8 cellular contexts compared by ENCODE assay signal in genomic region chr1:47231314-47232186, GRCh38. TPM values are rescaled to one million over a fixed set of nuclear protein-coding genes. Genes with fewer than 3 reads are reported as not detected.
DNase-seq lines count a peak whose midpoint lies in the region; ATAC-seq and TF ChIP-seq lines count a peak whose summit lies in the region.

No MANE protein-coding gene starts in this region.

- peaks cover 22% of the 10 kb centered on the region for H3F3A ChIP-seq in neural progenitor cell (ENCODE audit: low read depth)

- CTCF ChIA-PET in activated CD8-positive, alpha-beta memory T cell treated with anti-CD3 and anti-CD28 coated beads, Interleukin-2, amount 10 ng/mL, durations not matched to agents 7 days and 5 days (lab: Charles Lee) = no interaction called here

- peaks cover 94% of the 10 kb centered on the region for H3K27me3 Mint-ChIP-seq in activated CD8-positive, alpha-beta memory T cell treated with anti-CD3 and anti-CD28 coated beads, Interleukin-2, amount 10 ng/mL, durations not matched to agents 7 days and 5 days
- H3K27me3 Mint-ChIP-seq in neural progenitor cell (ENCODE audit: insufficient read depth, low read depth) = peaks cover 86% of the 10 kb centered on the region

- H3K36me3 ChIP-seq in neural progenitor cell = no peaks in the 10 kb centered on the region

- H3K27me3 ChIP-seq in neural progenitor cell = peaks cover 100% of the 10 kb centered on the region

- no peaks in the 10 kb centered on the region for H3K9me3 ChIP-seq in neural progenitor cell (ENCODE audit: low read depth)

- DNase-seq in stimulated activated CD4-positive, alpha-beta T cell treated with anti-CD3 and anti-CD28 coated beads, Interleukin-1b, Interleukin-23, amount 100 ng/mL, for 48 hours = peak; percentile 12
- no peak for DNase-seq in stimulated activated CD4-positive, alpha-beta T cell treated with anti-CD3 and anti-CD28 coated beads, Interleukin-2, amount 100 ng/mL, for 48 hours
- no peak for DNase-seq in activated CD8-positive, alpha-beta memory T cell treated with anti-CD3 and anti-CD28 coated beads, Interleukin-2, amount 10 ng/mL, durations not matched to agents 7 days and 5 days
- DNase-seq in fibroblast of villous mesenchyme (ENCODE audit: low read depth) (peak; percentile 53), neural progenitor cell (ENCODE audit: low spot score) (peak; percentile 66), NCI-H1105 (lab: John Stamatoyannopoulos, UW) (no peak), GM19238 (ENCODE audit: insufficient read length, low spot score) (no peak)

- no peaks in the 10 kb centered on the region for H3K79me2 ChIP-seq in neural progenitor cell (ENCODE audit: low read depth)

- H3K4me3 ChIP-seq in fibroblast of villous mesenchyme (ENCODE audit: low read depth, low read length) = peak overlapping the region; percentile 30
- H3K4me3 ChIP-seq in neural progenitor cell = peak overlapping the region; percentile 38

- H3K4me1 ChIP-seq in neural progenitor cell = peaks cover 39% of the 10 kb centered on the region

- H3K27ac Mint-ChIP-seq in activated CD8-positive, alpha-beta memory T cell treated with anti-CD3 and anti-CD28 coated beads, Interleukin-2, amount 10 ng/mL, durations not matched to agents 7 days and 5 days = peak overlapping the region; percentile 6
- no peak overlapping the region for H3K27ac Mint-ChIP-seq in neural progenitor cell

- H3K36me3 Mint-ChIP-seq in activated CD8-positive, alpha-beta memory T cell treated with anti-CD3 and anti-CD28 coated beads, Interleukin-2, amount 10 ng/mL, durations not matched to agents 7 days and 5 days = no peaks in the 10 kb centered on the region
- peaks cover 2% of the 10 kb centered on the region for H3K36me3 Mint-ChIP-seq in neural progenitor cell

- no peak overlapping the region for H2AFZ ChIP-seq in neural progenitor cell (replicated peaks)

- H3K4me3 Mint-ChIP-seq in activated CD8-positive, alpha-beta memory T cell treated with anti-CD3 and anti-CD28 coated beads, Interleukin-2, amount 10 ng/mL, durations not matched to agents 7 days and 5 days = peak overlapping the region; percentile 49
- peak overlapping the region; percentile 76 for H3K4me3 Mint-ChIP-seq in neural progenitor cell

- H3K9ac ChIP-seq in neural progenitor cell = no peak overlapping the region

- ATAC-seq in activated CD8-positive, alpha-beta memory T cell treated with anti-CD3 and anti-CD28 coated beads, Interleukin-2, amount 10 ng/mL, durations not matched to agents 7 days and 5 days = peak; percentile 43
- no peak for ATAC-seq in GM19328 (IDR thresholded peaks at IDR 0.05; ENCODE audit: unreplicated experiment)

- H3K4me2 ChIP-seq in neural progenitor cell = peak overlapping the region; percentile 82

- H3K4me1 Mint-ChIP-seq in activated CD8-positive, alpha-beta memory T cell treated with anti-CD3 and anti-CD28 coated beads, Interleukin-2, amount 10 ng/mL, durations not matched to agents 7 days and 5 days = peaks cover 15% of the 10 kb centered on the region
- H3K4me1 Mint-ChIP-seq in neural progenitor cell = peaks cover 24% of the 10 kb centered on the region

- H3K9me3 Mint-ChIP-seq in activated CD8-positive, alpha-beta memory T cell treated with anti-CD3 and anti-CD28 coated beads, Interleukin-2, amount 10 ng/mL, durations not matched to agents 7 days and 5 days (ENCODE audit: low read depth) = no peaks in the 10 kb centered on the region
- H3K9me3 Mint-ChIP-seq in neural progenitor cell = peaks cover 5% of the 10 kb centered on the region

- TF ChIP-seq CTCF in fibroblast of villous mesenchyme (IDR thresholded peaks at IDR 0.05; ENCODE audit: insufficient read depth, low read depth, low read length) (no peak), neural progenitor cell (IDR thresholded peaks at IDR 0.05) (no peak)

- peaks cover 67% of the 10 kb centered on the region for H4K20me1 ChIP-seq in neural progenitor cell (ENCODE audit: low read depth)

- no peak overlapping the region for H3K27ac ChIP-seq in neural progenitor cell

RNA-seq across cellular contexts. Expression of gene TAL1, which starts 0.5 kb away (rescaled TPM):
- total RNA-seq in activated CD8-positive, alpha-beta memory T cell treated with anti-CD3 and anti-CD28 coated beads, Interleukin-2, amount 10 ng/mL, durations not matched to agents 7 days and 5 days = not detected
- 0.32 TPM in 1 of 2 replicates, not detected in the other for total RNA-seq in fibroblast of villous mesenchyme
- not detected in 2 replicates for total RNA-seq in neural progenitor cell (ENCODE audit: low replicate concordance)

RNA-seq across cellular contexts. Expression of gene PDZK1IP1, which starts 41.7 kb away (rescaled TPM):
- not detected for total RNA-seq in activated CD8-positive, alpha-beta memory T cell treated with anti-CD3 and anti-CD28 coated beads, Interleukin-2, amount 10 ng/mL, durations not matched to agents 7 days and 5 days
- 0.43 TPM in 1 of 2 replicates, not detected in the other for total RNA-seq in fibroblast of villous mesenchyme
- not detected in 2 replicates for total RNA-seq in neural progenitor cell (ENCODE audit: low replicate concordance)

Comparison
In these comparisons a context has a peak if more than half of its experiments do, and no peak if none do; other contexts are left out.
1. DNase-seq: peak in stimulated activated CD4-positive, alpha-beta T cell treated with anti-CD3 and anti-CD28 coated beads, Interleukin-1b, Interleukin-23, amount 100 ng/mL, for 48 hours (single experiment), fibroblast of villous mesenchyme (single experiment) and neural progenitor cell (single experiment); none in stimulated activated CD4-positive, alpha-beta T cell treated with anti-CD3 and anti-CD28 coated beads, Interleukin-2, amount 100 ng/mL, for 48 hours (0 of 2), activated CD8-positive, alpha-beta memory T cell treated with anti-CD3 and anti-CD28 coated beads, Interleukin-2, amount 10 ng/mL, durations not matched to agents 7 days and 5 days (single experiment), NCI-H1105 (single experiment) and GM19238 (single experiment).